ENCODE assay signal across 14 cellular contexts in genomic region chr12:51028811-51029146, GRCh38. TPM values are rescaled to one million over a fixed set of nuclear protein-coding genes. Genes with fewer than 3 reads are reported as not detected.
DNase-seq lines count a peak whose midpoint lies in the region; ATAC-seq, FAIRE-seq and TF ChIP-seq lines count a peak whose summit lies in the region.
"Had no signal": no experiment of that assay in that cellular context is flagged by ENCODE, and none has a peak within 500 bp of the region (broad histone marks: within the 10 kb centered on the region; RNA-seq: fewer than 3 reads in every experiment).

No MANE protein-coding gene starts in this region.

- BruUV-seq in A673 (replicated peaks; lab: Mats Ljungman, UMichigan) = no TSS peak

- POLR2A ChIA-PET in A673 (lab: Charles Lee; ENCODE audit: low non-redundant PET) = no interaction called here

- no peaks in the 10 kb centered on the region for H3K36me3 ChIP-seq in A673 (ENCODE audit: insufficient read depth, low read length, poor library complexity, severe bottlenecking)
- no peaks in the 10 kb centered on the region for H3K36me3 ChIP-seq in Karpas-422 (ENCODE audit: insufficient read depth, low read length)
- H3K36me3 ChIP-seq in bronchial epithelial cell (ENCODE audit: control insufficient read depth, insufficient read depth, low read length) = no peaks in the 10 kb centered on the region
- no peaks in the 10 kb centered on the region for H3K36me3 ChIP-seq in lower lobe of right lung
- H3K36me3 ChIP-seq: neutrophil had no signal

- H3K9me2 ChIP-seq in Karpas-422 (replicated peaks; ENCODE audit: insufficient read depth, low read length) = no peaks in the 10 kb centered on the region

- H3K4me2 ChIP-seq in Karpas-422 (ENCODE audit: low read depth, low read length, poor library complexity, severe bottlenecking) = peak overlapping the region; percentile 53

- intact Hi-C loops in A673 (cut with micrococcal nuclease; ENCODE audit: unreplicated experiment) = loop anchor here (10.0 kb wide), 1 partner anchor 524 kb away; the partner anchor contains the start of gene DIP2B
- intact Hi-C loops in lower lobe of right lung (cut with DNase I) = no loop called here

- H3K27me3 ChIP-seq in A673 (replicated peaks; ENCODE audit: insufficient read depth, low read depth, low read length, poor library complexity) (no peaks in the 10 kb centered on the region), Karpas-422 (ENCODE audit: low read length) (no peaks in the 10 kb centered on the region), bronchial epithelial cell (ENCODE audit: control insufficient read depth, insufficient read depth, low read length) (no peaks in the 10 kb centered on the region), lower lobe of right lung (ENCODE audit: low read depth) (no peaks in the 10 kb centered on the region)

- H3K9ac ChIP-seq in Karpas-422 (ENCODE audit: low read length) = no peak overlapping the region

- H3K4me1 ChIP-seq in A673 (ENCODE audit: insufficient read depth, low read length, poor library complexity, severe bottlenecking) (peaks cover 8% of the 10 kb centered on the region), Karpas-422 (ENCODE audit: low read length) (peaks cover 39% of the 10 kb centered on the region), lower lobe of right lung (peaks cover 11% of the 10 kb centered on the region)

- CTCF ChIA-PET in A673 (lab: Charles Lee) = interaction anchor here (0.7 kb wide), 1 partner anchor 264 kb away, joined by 4 read pairs; no protein-coding TSS in a partner anchor

- FAIRE-seq in bronchial epithelial cell (lab: Jason Lieb, UNC) = no peak
- FAIRE-seq: D721Med, endometrium had no signal

- no peak overlapping the region for H2AFZ ChIP-seq in Karpas-422 (ENCODE audit: low read length)

- no peaks in the 10 kb centered on the region for H4K20me1 ChIP-seq in Karpas-422 (ENCODE audit: insufficient read depth, low read depth, low read length)

- H3K9me3 ChIP-seq in A673 (ENCODE audit: low read depth, low read length, poor library complexity, severe bottlenecking) = no peaks in the 10 kb centered on the region
- H3K9me3 ChIP-seq in Karpas-422 (ENCODE audit: low read length) = no peaks in the 10 kb centered on the region
- H3K9me3 ChIP-seq in lower lobe of right lung = no peaks in the 10 kb centered on the region
- H3K9me3 ChIP-seq: neutrophil had no signal

- peak overlapping the region; percentile 2 for H3K4me3 ChIP-seq in A673 (ENCODE audit: low read depth, low read length, poor library complexity, severe bottlenecking)
- H3K4me3 ChIP-seq in Karpas-422 (ENCODE audit: low read length) = no peak overlapping the region
- peak overlapping the region; percentile 19 for H3K4me3 ChIP-seq in bronchial epithelial cell (ENCODE audit: low read depth, low read length)
- H3K4me3 ChIP-seq in lower lobe of right lung = no peak overlapping the region

- no peak overlapping the region for H3K27ac ChIP-seq in A673 (ENCODE audit: low read depth, low read length, poor library complexity, severe bottlenecking)
- no peak overlapping the region for H3K27ac ChIP-seq in Karpas-422 (ENCODE audit: low read length)
- peak overlapping the region; percentile 37 for H3K27ac ChIP-seq in lower lobe of right lung
- H3K27ac ChIP-seq: neutrophil had no signal

- TF ChIP-seq CTCF in A673 (conservative IDR thresholded peaks at IDR 0.05; ENCODE audit: low read depth, low read length) (no peak), bronchial epithelial cell (IDR thresholded peaks at IDR 0.05; ENCODE audit: insufficient read depth, low read length, severe bottlenecking) (no peak), lower lobe of right lung (IDR thresholded peaks at IDR 0.05) (no peak)

- ATAC-seq in lower lobe of right lung = no peak
- ATAC-seq: activated CD8-positive, alpha-beta T cell treated with anti-CD3 and anti-CD28 coated beads for 36 hours; Right ventricle myocardium inferior had no signal

- DNase-seq in A673 (ENCODE audit: low spot score) (no peak), Karpas-422 (no peak), bronchial epithelial cell (ENCODE audit: low read depth) (peak; percentile 69), lower lobe of right lung (no peak), NCI-H82 treated with DMSO at 0.1 percent for 48 hours (lab: John Stamatoyannopoulos, UW; ENCODE audit: unreplicated experiment) (no peak), A172 (ENCODE audit: low spot score) (no peak), SKM-1 (lab: John Stamatoyannopoulos, UW; ENCODE audit: unreplicated experiment) (no peak), activated gamma-delta T cell (lab: John Stamatoyannopoulos, UW) (no peak)
- DNase-seq: T1000 had no signal

- peaks cover 23% of the 10 kb centered on the region for H3K79me2 ChIP-seq in Karpas-422 (ENCODE audit: low read length)

RNA-seq across cellular contexts. Expression of gene SLC11A2, which starts 2.6 kb away (rescaled TPM):
- 33.9 and 47.6 TPM in 2 replicates for total RNA-seq in A673 (2021)
- total RNA-seq in Karpas-422 (2014; rRNA removed; shearing (Covaris generic); ENCODE audit: low replicate concordance) = 38.2 and 47.4 TPM in 2 replicates
- total RNA-seq in bronchial epithelial cell = 42.5 and 42.9 TPM in 2 replicates
- total RNA-seq in lower lobe of right lung = 102 TPM
- total RNA-seq in A172 (2014; rRNA removed; shearing (Covaris generic)) = 41.3 and 51.6 TPM in 2 replicates

RNA-seq across cellular contexts. Expression of gene LETMD1, which starts 19.3 kb away (rescaled TPM):
- total RNA-seq in A673 (2021) = 60.3 and 63.7 TPM in 2 replicates
- total RNA-seq in Karpas-422 (2014; rRNA removed; shearing (Covaris generic); ENCODE audit: low replicate concordance) = 95.0 and 105 TPM in 2 replicates
- total RNA-seq in bronchial epithelial cell = 41.2 and 67.9 TPM in 2 replicates
- total RNA-seq in lower lobe of right lung = 69.6 TPM
- total RNA-seq in A172 (2014; rRNA removed; shearing (Covaris generic)) = 21.9 and 23.7 TPM in 2 replicates

RNA-seq across cellular contexts. Expression of gene CSRNP2, which starts 54.6 kb away (rescaled TPM):
- total RNA-seq in A673 (2021) = 38.8 and 41.5 TPM in 2 replicates
- total RNA-seq in Karpas-422 (2014; rRNA removed; shearing (Covaris generic); ENCODE audit: low replicate concordance) = 14.5 and 15.2 TPM in 2 replicates
- total RNA-seq in bronchial epithelial cell = 14.5 and 19.2 TPM in 2 replicates
- total RNA-seq in lower lobe of right lung = 21.2 TPM
- total RNA-seq in A172 (2014; rRNA removed; shearing (Covaris generic)) = 18.4 and 32.3 TPM in 2 replicates

Comparison
In these comparisons a context has a peak if more than half of its experiments do, and no peak if none do; other contexts are left out.
1. H3K4me3 ChIP-seq: peak in A673 (single experiment) and bronchial epithelial cell (single experiment); none in Karpas-422 (single experiment) and lower lobe of right lung (single experiment).